Comparison of ENCODE assay signal across 8 cellular contexts in genomic region chr22:44091021-44091721, GRCh38.
DNase-seq lines count a peak whose midpoint lies in the region; ATAC-seq and TF ChIP-seq lines count a peak whose summit lies in the region.

No MANE protein-coding gene starts in this region.

- no peak overlapping the region for H3K4me2 ChIP-seq in DND-41 (ENCODE audit: insufficient read depth, low read length)
- H3K4me2 ChIP-seq in neural progenitor cell: no peak overlapping the region

- H3K9me3 Mint-ChIP-seq in neural progenitor cell (no peaks in the 10 kb centered on the region), natural killer cell (no peaks in the 10 kb centered on the region)

- H3K36me3 ChIP-seq in DND-41 (ENCODE audit: insufficient read depth, low read length) (no peaks in the 10 kb centered on the region), neural progenitor cell (no peaks in the 10 kb centered on the region)

- no peak overlapping the region for H3K9ac ChIP-seq in DND-41 (ENCODE audit: low read depth, low read length)
- no peak overlapping the region for H3K9ac ChIP-seq in neural progenitor cell

- H3K27me3 Mint-ChIP-seq in neural progenitor cell (ENCODE audit: insufficient read depth, low read depth) (peaks cover 2% of the 10 kb centered on the region), natural killer cell (ENCODE audit: low read depth in 2 of 2) (no peaks in the 10 kb centered on the region)

- H3K27me3 ChIP-seq in DND-41 (ENCODE audit: insufficient read depth, low read length, poor library complexity) (no peaks in the 10 kb centered on the region), neural progenitor cell (no peaks in the 10 kb centered on the region)

- no peaks in the 10 kb centered on the region for H3K36me3 Mint-ChIP-seq in neural progenitor cell
- no peaks in the 10 kb centered on the region for H3K36me3 Mint-ChIP-seq in natural killer cell

- TF ChIP-seq CTCF in DND-41 (IDR thresholded peaks at IDR 0.05; ENCODE audit: borderline replicate concordance, extremely low read depth, low read length, poor library complexity, severe bottlenecking) (peak; percentile 23), neural progenitor cell (IDR thresholded peaks at IDR 0.05) (peak; percentile 44), natural killer cell (IDR thresholded peaks at IDR 0.05) (no peak)

- intact Hi-C loops in natural killer cell (cut with micrococcal nuclease): no loop called here

- H3K4me3 ChIP-seq in DND-41 (ENCODE audit: low read depth in 1 of 2, low read length in 2 of 2) (no peak overlapping the region), neural progenitor cell (no peak overlapping the region)

- H3K4me1 Mint-ChIP-seq in neural progenitor cell: peaks cover 25% of the 10 kb centered on the region
- H3K4me1 Mint-ChIP-seq in natural killer cell: no peaks in the 10 kb centered on the region

- no peaks in the 10 kb centered on the region for H3K9me3 ChIP-seq in DND-41 (ENCODE audit: insufficient read depth, low read length, severe bottlenecking)
- H3K9me3 ChIP-seq in neural progenitor cell (ENCODE audit: low read depth): no peaks in the 10 kb centered on the region

- H3K27ac ChIP-seq in DND-41 (ENCODE audit: low read length) (no peak overlapping the region), neural progenitor cell (no peak overlapping the region)

- H3K4me1 ChIP-seq in DND-41 (ENCODE audit: insufficient read depth, low read length): no peaks in the 10 kb centered on the region
- no peaks in the 10 kb centered on the region for H3K4me1 ChIP-seq in neural progenitor cell

- peak; percentile 32 for DNase-seq in DND-41
- DNase-seq in LHCN-M2 (ENCODE audit: low read depth): peak; percentile 25
- DNase-seq in amniotic epithelial cell (ENCODE audit: low read depth): peak; percentile 24
- DNase-seq in neural progenitor cell (ENCODE audit: low spot score): peak; percentile 52
- DNase-seq in natural killer cell: no peak
- no peak for DNase-seq in LoVo (ENCODE audit: low spot score)
- no peak for DNase-seq in HPDE6-E6E7 (ENCODE audit: extremely low spot score)

- H3K27ac Mint-ChIP-seq in neural progenitor cell: peak overlapping the region; percentile 77
- H3K27ac Mint-ChIP-seq in natural killer cell: no peak overlapping the region

- H3K4me3 Mint-ChIP-seq in neural progenitor cell: no peak overlapping the region
- H3K4me3 Mint-ChIP-seq in natural killer cell: no peak overlapping the region

- ATAC-seq in DND-41 (ENCODE audit: insufficient read depth, low read depth): no peak
- ATAC-seq in natural killer cell: no peak
- ATAC-seq in GM18861 (IDR thresholded peaks at IDR 0.05; ENCODE audit: unreplicated experiment): no peak

- H3F3A ChIP-seq in neural progenitor cell (ENCODE audit: low read depth): no peaks in the 10 kb centered on the region

- H3K79me2 ChIP-seq in DND-41 (ENCODE audit: insufficient read depth, low read length) (no peaks in the 10 kb centered on the region), neural progenitor cell (ENCODE audit: low read depth) (no peaks in the 10 kb centered on the region)

- H4K20me1 ChIP-seq in DND-41 (ENCODE audit: insufficient read depth, low read length) (no peaks in the 10 kb centered on the region), neural progenitor cell (ENCODE audit: low read depth) (no peaks in the 10 kb centered on the region)

- H2AFZ ChIP-seq in DND-41 (ENCODE audit: low read depth, low read length) (no peak overlapping the region), neural progenitor cell (replicated peaks) (no peak overlapping the region)

Comparison
In these comparisons a context has a peak if more than half of its experiments do, and no peak if none do; other contexts are left out.
1. DNase-seq: peak in DND-41 (single experiment), LHCN-M2 (single experiment), amniotic epithelial cell (single experiment) and neural progenitor cell (single experiment); none in natural killer cell (single experiment), LoVo (single experiment) and HPDE6-E6E7 (single experiment).